ENCODE assay signal across 10 cellular contexts in the genomic region with DNA sequence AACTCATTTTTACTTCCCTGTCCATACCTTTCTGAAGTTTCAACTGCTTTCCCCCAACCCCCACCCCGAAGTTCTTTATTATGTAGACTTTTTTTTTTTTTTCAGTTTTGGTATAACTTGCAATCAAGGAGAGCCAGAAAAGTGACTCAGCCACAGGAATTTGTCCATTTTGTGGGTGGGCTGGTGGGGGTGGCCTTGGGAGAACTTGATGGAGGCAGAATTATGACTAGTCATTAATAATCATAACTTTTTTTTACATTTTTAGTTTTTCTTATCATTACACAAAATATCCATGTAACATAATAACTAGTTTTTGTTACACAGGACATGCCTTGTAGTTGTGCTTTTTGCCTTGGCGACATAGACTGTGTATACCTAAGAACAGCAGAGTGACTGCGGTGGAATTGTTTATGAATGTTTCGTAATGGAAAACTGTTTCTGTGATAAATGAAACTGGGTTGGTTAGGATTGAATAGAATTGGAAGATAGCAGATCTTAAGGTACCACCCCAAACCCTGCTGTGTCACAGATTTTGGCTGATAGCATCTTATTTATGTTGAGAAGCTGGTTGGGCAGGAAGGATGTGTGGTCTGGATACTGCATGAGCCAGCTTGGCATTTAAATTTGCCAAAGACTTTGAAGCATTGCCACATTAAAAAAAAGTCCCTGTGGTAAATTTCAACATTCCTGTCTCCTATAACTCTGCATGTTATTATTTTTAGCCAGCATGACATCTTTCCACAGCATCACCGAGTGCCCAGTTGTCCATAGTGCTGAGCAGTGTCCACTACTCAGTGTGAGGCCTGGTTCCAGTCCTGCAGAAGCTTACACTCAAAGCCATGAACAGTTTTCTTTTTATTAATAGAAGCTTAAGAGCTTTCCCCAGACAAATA. TPM values are rescaled to one million over a fixed set of nuclear protein-coding genes. Genes with fewer than 3 reads are reported as not detected.
DNase-seq lines count a peak whose midpoint lies in the region; ATAC-seq, FAIRE-seq and TF ChIP-seq lines count a peak whose summit lies in the region.
"Had no signal": no experiment of that assay in that cellular context is flagged by ENCODE, and none has a peak within 500 bp of the region (broad histone marks: within the 10 kb centered on the region; RNA-seq: fewer than 3 reads in every experiment).

No MANE protein-coding gene starts in this region.

- FAIRE-seq in GM12891 (lab: Jason Lieb, UNC), result no peak

- peak; percentile 52 for ATAC-seq in esophagus mucosa
- ATAC-seq: sciatic nerve had no signal

- H3K27me3 Mint-ChIP-seq in activated naive CD8-positive, alpha-beta T cell, result peaks cover 14% of the 10 kb centered on the region
- H3K27me3 Mint-ChIP-seq in activated naive CD8-positive, alpha-beta T cell treated with anti-CD3 and anti-CD28 coated beads for 36 hours, result peaks cover 49% of the 10 kb centered on the region

- 32% methylated on average over 5 of the region's 5 CpGs for WGBS in suprapubic skin

- no peaks in the 10 kb centered on the region for H3K9me3 ChIP-seq in suprapubic skin

- no peaks in the 10 kb centered on the region for H3K27me3 ChIP-seq in suprapubic skin

- peak overlapping the region; percentile 36 for H3K27ac Mint-ChIP-seq in activated naive CD8-positive, alpha-beta T cell
- no peak overlapping the region for H3K27ac Mint-ChIP-seq in activated naive CD8-positive, alpha-beta T cell treated with anti-CD3 and anti-CD28 coated beads for 36 hours

- peaks cover 5% of the 10 kb centered on the region for H3K9me3 Mint-ChIP-seq in activated naive CD8-positive, alpha-beta T cell (ENCODE audit: low read depth)
- H3K9me3 Mint-ChIP-seq in activated naive CD8-positive, alpha-beta T cell treated with anti-CD3 and anti-CD28 coated beads for 36 hours, result peaks cover 2% of the 10 kb centered on the region

- H3K4me1 ChIP-seq in suprapubic skin, result peaks cover 30% of the 10 kb centered on the region

- no peaks in the 10 kb centered on the region for H3K36me3 ChIP-seq in suprapubic skin

- TF ChIP-seq EP300 in suprapubic skin (IDR thresholded peaks at IDR 0.05), result no peak

- no peak for TF ChIP-seq POLR2A in suprapubic skin (IDR thresholded peaks at IDR 0.05)
- TF ChIP-seq POLR2A in GM12891 (IDR thresholded peaks at IDR 0.05; ENCODE audit: low read depth, low read length), result no peak

- peaks cover 15% of the 10 kb centered on the region for H3K4me1 Mint-ChIP-seq in activated naive CD8-positive, alpha-beta T cell (ENCODE audit: low read depth)
- H3K4me1 Mint-ChIP-seq in activated naive CD8-positive, alpha-beta T cell treated with anti-CD3 and anti-CD28 coated beads for 36 hours, result peaks cover 11% of the 10 kb centered on the region

- no peak overlapping the region for H3K4me3 Mint-ChIP-seq in activated naive CD8-positive, alpha-beta T cell
- H3K4me3 Mint-ChIP-seq in activated naive CD8-positive, alpha-beta T cell treated with anti-CD3 and anti-CD28 coated beads for 36 hours, result no peak overlapping the region

- TF ChIP-seq CTCF in suprapubic skin (IDR thresholded peaks at IDR 0.05), result no peak

- peak overlapping the region; percentile 70 for H3K27ac ChIP-seq in suprapubic skin

- H3K36me3 Mint-ChIP-seq in activated naive CD8-positive, alpha-beta T cell, result no peaks in the 10 kb centered on the region
- no peaks in the 10 kb centered on the region for H3K36me3 Mint-ChIP-seq in activated naive CD8-positive, alpha-beta T cell treated with anti-CD3 and anti-CD28 coated beads for 36 hours

- DNase-seq in activated naive CD8-positive, alpha-beta T cell treated with anti-CD3 and anti-CD28 coated beads for 36 hours, result no peak
- DNase-seq in T-helper 22 cell (ENCODE audit: low read depth) (peak; percentile 55), suprapubic skin (ENCODE audit: low spot score in 2 of 2) (no peak), NCI-H748 (lab: John Stamatoyannopoulos, UW; ENCODE audit: unreplicated experiment) (no peak), GM12891 (ENCODE audit: insufficient read length, low spot score) (no peak), NCI-H128 (lab: John Stamatoyannopoulos, UW; ENCODE audit: unreplicated experiment) (no peak)
- DNase-seq: NCI-H1092 treated with DMSO at 0.1 percent for 48 hours had no signal

- no peak overlapping the region for H3K4me3 ChIP-seq in suprapubic skin

TF ChIP-seq in GM12891, 5 proteins besides CTCF, POLR2A, EP300 and RAD21:
- no peak for TF ChIP-seq POU2F2 (IDR thresholded peaks at IDR 0.05; ENCODE audit: low read depth, low read length)
- TF ChIP-seq SPI1 (IDR thresholded peaks at IDR 0.05; ENCODE audit: low read depth, low read length), result no peak
- no peak for TF ChIP-seq POLR2AphosphoS5 (IDR thresholded peaks at IDR 0.05; ENCODE audit: low read depth, low read length)
- TF ChIP-seq PAX5 (IDR thresholded peaks at IDR 0.05; ENCODE audit: insufficient read depth, low read length, severe bottlenecking), result no peak
- TF ChIP-seq TAF1 (IDR thresholded peaks at IDR 0.05; ENCODE audit: low read depth, low read length), result no peak

RNA-seq across cellular contexts. Expression of gene LYPD6B, which starts 30.7 kb away (rescaled TPM):
- total RNA-seq in activated naive CD8-positive, alpha-beta T cell treated with anti-CD3 and anti-CD28 coated beads for 36 hours, result not detected
- total RNA-seq in esophagus mucosa (3.2 TPM), suprapubic skin (100 to 1,000 TPM in 2 of 4 donors, 10 to 100 TPM in 2; 83.7 to 129 (median 97.7) TPM)
- 2.2 TPM for polyA plus RNA-seq in GM12891 (2012; ENCODE audit: low read depth, missing spikeins)
- total RNA-seq: sciatic nerve had no signal

Comparison
In these comparisons a context has a peak if more than half of its experiments do, and no peak if none do; other contexts are left out.
1. RNA of gene LYPD6B, which starts 30.7 kb away (total RNA-seq): 83.7 to 129 TPM in suprapubic skin; 3.2 TPM in esophagus mucosa (single experiment) and not detected in activated naive CD8-positive, alpha-beta T cell treated with anti-CD3 and anti-CD28 coated beads for 36 hours; every median in the first group is over 10 times any median in the second.